Comparison of ENCODE assay signal across 32 cellular contexts in genomic region chr14:84987042-84987441, GRCh38.
"Had no signal": no experiment of that assay in that cellular context is flagged by ENCODE, and none has a peak within 500 bp of the region (broad histone marks: within the 10 kb centered on the region; RNA-seq: fewer than 3 reads in every experiment).

No MANE protein-coding gene starts in this region.

- H3K27me3 ChIP-seq: adrenal gland, cardiac muscle cell had no signal

- ATAC-seq: activated CD8-positive, alpha-beta T cell treated with anti-CD3 and anti-CD28 coated beads for 36 hours; activated naive CD4-positive, alpha-beta T cell treated with anti-CD3 and anti-CD28 coated beads, Interleukin-2, amount 50 U/mL, for 72 hours; activated T-cell treated with anti-CD3 and anti-CD28 coated beads, Interleukin-2, amount 50 U/mL, for 4 hours; activated T-cell treated with anti-CD3 and anti-CD28 coated beads, Interleukin-2, amount 50 U/mL, for 72 hours; activated T-helper 17 cell treated with anti-CD3 and anti-CD28 coated beads, Interleukin-2, amount 50 U/mL, for 72 hours; T-helper 17 cell had no signal

- H3K9me3 ChIP-seq: adrenal gland had no signal

- H3K27ac Mint-ChIP-seq: activated B cell treated with CpG ODN at 0.5 μM for 24 hours; activated CD4-positive, alpha-beta memory T cell treated with anti-CD3 and anti-CD28 coated beads for 36 hours; activated CD4-positive, alpha-beta T cell treated with anti-CD3 and anti-CD28 coated beads, Interleukin-2, amount 10 ng/mL, durations not matched to agents 24 days and 14 days; activated CD8-positive, alpha-beta T cell treated with anti-CD3 and anti-CD28 coated beads for 36 hours; activated naive CD4-positive, alpha-beta T cell treated with anti-CD3 and anti-CD28 coated beads for 36 hours; activated naive CD4-positive, alpha-beta T cell treated with anti-CD3 and anti-CD28 coated beads, Interleukin-2, amount 50 U/mL, for 72 hours; activated naive CD8-positive, alpha-beta T cell treated with anti-CD3 and anti-CD28 coated beads for 36 hours; activated T-cell treated with anti-CD3 and anti-CD28 coated beads, Interleukin-2, amount 50 U/mL, for 72 hours; activated T-helper 1 cell treated with anti-CD3 and anti-CD28 coated beads, Interleukin-12 subunit alpha, Interleukin-12 subunit beta, Interleukin-2, Interleukin-4 antibody, amounts not matched to agents 30 ng/mL and 10 ng/mL and 1 ng/mL, durations not matched to agents 14 hours and 24 hours and 36 hours; activated T-helper 17 cell treated with anti-CD3 and anti-CD28 coated beads, Interleukin-2, amount 50 U/mL, for 72 hours; brain; T-helper 17 cell had no signal

- H3K36me3 Mint-ChIP-seq: activated CD4-positive, alpha-beta memory T cell treated with anti-CD3 and anti-CD28 coated beads for 36 hours; activated naive CD4-positive, alpha-beta T cell treated with anti-CD3 and anti-CD28 coated beads, Interleukin-2, amount 50 U/mL, for 72 hours; activated naive CD8-positive, alpha-beta T cell treated with anti-CD3 and anti-CD28 coated beads for 36 hours; brain had no signal

- H3K4me3 Mint-ChIP-seq: activated B cell treated with CpG ODN at 0.5 μM for 24 hours; activated CD4-positive, alpha-beta memory T cell treated with anti-CD3 and anti-CD28 coated beads for 36 hours; activated CD4-positive, alpha-beta T cell treated with anti-CD3 and anti-CD28 coated beads, Interleukin-2, amount 10 ng/mL, durations not matched to agents 24 days and 14 days; activated CD8-positive, alpha-beta T cell treated with anti-CD3 and anti-CD28 coated beads for 36 hours; activated naive CD4-positive, alpha-beta T cell treated with anti-CD3 and anti-CD28 coated beads for 36 hours; activated naive CD8-positive, alpha-beta T cell treated with anti-CD3 and anti-CD28 coated beads for 36 hours; activated T-cell treated with anti-CD3 and anti-CD28 coated beads, Interleukin-2, amount 50 U/mL, for 4 hours; activated T-cell treated with anti-CD3 and anti-CD28 coated beads, Interleukin-2, amount 50 U/mL, for 72 hours; activated T-helper 1 cell treated with anti-CD3 and anti-CD28 coated beads, Interleukin-12 subunit alpha, Interleukin-12 subunit beta, Interleukin-2, Interleukin-4 antibody, amounts not matched to agents 30 ng/mL and 10 ng/mL and 1 ng/mL, durations not matched to agents 14 hours and 24 hours and 36 hours; activated T-helper 17 cell treated with anti-CD3 and anti-CD28 coated beads, Interleukin-2, amount 50 U/mL, for 72 hours; brain; central memory CD8-positive, alpha-beta T cell; T-helper 17 cell had no signal

- H3K27me3 Mint-ChIP-seq: activated B cell treated with CpG ODN at 0.5 μM for 24 hours; activated CD4-positive, alpha-beta memory T cell treated with anti-CD3 and anti-CD28 coated beads for 36 hours; activated CD4-positive, alpha-beta T cell treated with anti-CD3 and anti-CD28 coated beads, Interleukin-2, amount 10 ng/mL, durations not matched to agents 24 days and 14 days; activated CD8-positive, alpha-beta T cell treated with anti-CD3 and anti-CD28 coated beads for 36 hours; activated naive CD8-positive, alpha-beta T cell treated with anti-CD3 and anti-CD28 coated beads for 36 hours; activated T-helper 17 cell treated with anti-CD3 and anti-CD28 coated beads, Interleukin-2, amount 50 U/mL, for 72 hours; brain; central memory CD8-positive, alpha-beta T cell; T-helper 17 cell had no signal

- H3K4me3 ChIP-seq: adrenal gland, cardiac muscle cell had no signal

- H3K4me1 Mint-ChIP-seq: activated B cell treated with CpG ODN at 0.5 μM for 24 hours; activated CD4-positive, alpha-beta T cell treated with anti-CD3 and anti-CD28 coated beads, Interleukin-2, amount 10 ng/mL, durations not matched to agents 24 days and 14 days; activated naive CD8-positive, alpha-beta T cell treated with anti-CD3 and anti-CD28 coated beads for 36 hours; activated T-helper 17 cell treated with anti-CD3 and anti-CD28 coated beads, Interleukin-2, amount 50 U/mL, for 72 hours; brain; central memory CD8-positive, alpha-beta T cell; T-helper 17 cell had no signal

- H3K4me1 ChIP-seq: adrenal gland had no signal

- H3K36me3 ChIP-seq: adrenal gland, cardiac muscle cell had no signal

- DNase-seq: activated B cell treated with CpG ODN at 0.5 μM for 24 hours; activated CD4-positive, alpha-beta memory T cell treated with anti-CD3 and anti-CD28 coated beads for 36 hours; activated CD4-positive, alpha-beta T cell treated with anti-CD3 and anti-CD28 coated beads for 4 hours; activated CD4-positive, alpha-beta T cell treated with anti-CD3 and anti-CD28 coated beads, Interleukin-2, amount 10 ng/mL, durations not matched to agents 24 days and 14 days; activated CD4-positive, alpha-beta T cell treated with anti-CD3 and anti-CD28 coated beads, Interleukin-2, amount 50 U/mL, for 1 hour; activated CD4-positive, alpha-beta T cell treated with anti-CD3 and anti-CD28 coated beads, Interleukin-2, amount 50 U/mL, for 4 hours; activated CD4-positive, CD25-positive, alpha-beta regulatory T cell treated with anti-CD3 and anti-CD28 coated beads, Interleukin-2, amount 50 U/mL, for 72 hours; activated CD8-positive, alpha-beta memory T cell treated with anti-CD3 and anti-CD28 coated beads, Interleukin-2, amount 50 U/mL, for 4 hours; activated CD8-positive, alpha-beta T cell treated with anti-CD3 and anti-CD28 coated beads for 36 hours; activated effector memory CD4-positive, alpha-beta T cell treated with anti-CD3 and anti-CD28 coated beads, Interleukin-2, amount 50 U/mL, for 16 hours; activated gamma-delta T cell treated with Interleukin-2 at 50 U/mL for 16 hours; activated naive CD4-positive, alpha-beta T cell; activated naive CD4-positive, alpha-beta T cell treated with anti-CD3 and anti-CD28 coated beads for 36 hours; activated naive CD4-positive, alpha-beta T cell treated with anti-CD3 and anti-CD28 coated beads, Interleukin-2, amount 50 U/mL, for 16 hours; activated naive CD8-positive, alpha-beta T cell treated with anti-CD3 and anti-CD28 coated beads for 36 hours; activated T-cell treated with anti-CD3 and anti-CD28 coated beads for 4 hours; activated T-cell treated with anti-CD3 and anti-CD28 coated beads, Interleukin-2, amount 50 U/mL, for 1 hour; activated T-cell treated with anti-CD3 and anti-CD28 coated beads, Interleukin-2, amount 50 U/mL, for 4 hours; activated T-cell treated with anti-CD3 and anti-CD28 coated beads, Interleukin-2, amount 50 U/mL, for 72 hours; adrenal gland; amniotic stem cell; aorta; caudate nucleus; cerebellar nuclear complex; T-helper 17 cell had no signal

- H3K27ac ChIP-seq: adrenal gland, cardiac muscle cell, VCaP had no signal
